24 cellular contexts compared by ENCODE assay signal in the genomic region with DNA sequence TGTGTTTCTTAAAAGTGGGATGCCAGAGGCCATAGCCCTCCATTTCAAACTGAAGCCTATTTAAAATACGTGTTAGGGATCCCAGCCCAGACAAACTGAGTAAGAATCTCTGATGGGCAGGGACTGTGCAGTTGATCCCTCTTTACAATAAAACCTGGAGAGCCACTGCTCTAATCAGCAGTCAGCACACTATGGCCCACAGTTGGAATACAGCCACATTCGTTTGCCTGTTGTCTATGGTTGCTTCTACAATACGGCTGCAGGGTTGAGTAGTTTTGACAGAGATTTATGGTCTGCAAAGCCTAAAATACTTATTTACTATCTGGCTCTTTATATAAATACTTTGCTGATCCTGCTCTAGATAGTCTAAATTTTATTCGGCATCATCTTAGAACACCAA. TPM values are rescaled to one million over a fixed set of nuclear protein-coding genes. Genes with fewer than 3 reads are reported as not detected.
DNase-seq lines count a peak whose midpoint lies in the region; ATAC-seq and TF ChIP-seq lines count a peak whose summit lies in the region.
"Had no signal": no experiment of that assay in that cellular context is flagged by ENCODE, and none has a peak within 500 bp of the region (broad histone marks: within the 10 kb centered on the region; RNA-seq: fewer than 3 reads in every experiment).

No MANE protein-coding gene starts in this region.

- H3K27me3 ChIP-seq in SK-N-SH (ENCODE audit: insufficient read depth), result no peaks in the 10 kb centered on the region
- H3K27me3 ChIP-seq: BE2C, MG63, SJCRH30 had no signal

- H3K9ac ChIP-seq in SK-N-SH, result no peak overlapping the region

- no peaks in the 10 kb centered on the region for H3K9me3 Mint-ChIP-seq in endothelial cell (ENCODE audit: unreplicated experiment)

- H4K20me1 ChIP-seq in SK-N-SH (ENCODE audit: insufficient read depth), result no peaks in the 10 kb centered on the region

- CTCF ChIA-PET in SK-N-SH (lab: Yijun Ruan, JAX), result no interaction called here

- H3K4me1 Mint-ChIP-seq in endothelial cell (ENCODE audit: unreplicated experiment), result peaks cover 31% of the 10 kb centered on the region
- H3K4me1 Mint-ChIP-seq: CD4-positive, CD25-positive, alpha-beta regulatory T cell had no signal

- no peak overlapping the region for H2AFZ ChIP-seq in SK-N-SH (ENCODE audit: low read depth)

- peaks cover 3 to 16% of the 10 kb centered on the region in 2 experiments for H3K36me3 ChIP-seq in SK-N-SH (replicated peaks in 1 of 2; ENCODE audit: control insufficient read depth in 1 of 2, insufficient read depth in 2 of 2, low read length in 1 of 2)
- H3K36me3 ChIP-seq: BE2C, SJCRH30 had no signal

- no peaks in the 10 kb centered on the region for H3K9me2 ChIP-seq in SK-N-SH

- no peak for DNase-seq in SK-N-SH
- peak; percentile 49 for DNase-seq in M059J (ENCODE audit: low read depth)
- DNase-seq in endothelial cell (ENCODE audit: low spot score), result no peak
- DNase-seq in pons (ENCODE audit: low spot score), result peak; percentile 31
- DNase-seq in germinal center (ENCODE audit: low spot score), result no peak
- DNase-seq in T-helper 2 cell, result no peak
- DNase-seq: BE2C; CD4-positive, CD25-positive, alpha-beta regulatory T cell; COR-L47; DMS 273 treated with DMSO at 0.1 percent for 48 hours; DND-41; HFFc6; IMR-90; Karpas-422; MG63; NCI-H1048; NCI-H1694; NCI-H2107; NCI-H510A; NCI-H748 treated with DMSO at 0.1 percent for 48 hours; OCI-M1; SJCRH30 had no signal

- H3K4me1 ChIP-seq in SK-N-SH (ENCODE audit: control insufficient read depth in 1 of 2, insufficient read depth in 2 of 2, low read depth in 1 of 2, low read length in 1 of 2), result 0 out of 4 replicates have a peak, but pooled peaks cover 0 to 5% of the 10 kb centered on the region in 2 experiments
- H3K4me1 ChIP-seq: BE2C, SJCRH30 had no signal

- H3K4me3 ChIP-seq in SK-N-SH (ENCODE audit: low read depth in 2 of 2, low read length in 1 of 2), result no peak overlapping the region
- H3K4me3 ChIP-seq: MG63, SJCRH30 had no signal

- no peak overlapping the region for H3K27ac ChIP-seq in SK-N-SH (ENCODE audit: low read depth in 2 of 2, low read length in 1 of 2)
- H3K27ac ChIP-seq: HL-60, SJCRH30 had no signal

- no peak overlapping the region for H3K4me2 ChIP-seq in SK-N-SH

- no peak for TF ChIP-seq CTCF in SK-N-SH (IDR thresholded peaks at IDR 0.05)
- TF ChIP-seq CTCF in endothelial cell (IDR thresholded peaks at IDR 0.05; ENCODE audit: unreplicated experiment), result no peak

- peaks cover 44% of the 10 kb centered on the region for H3K36me3 Mint-ChIP-seq in endothelial cell (ENCODE audit: low read depth, unreplicated experiment)
- H3K36me3 Mint-ChIP-seq: CD4-positive, CD25-positive, alpha-beta regulatory T cell had no signal

- H3K4me3 Mint-ChIP-seq in endothelial cell (ENCODE audit: unreplicated experiment), result no peak overlapping the region
- H3K4me3 Mint-ChIP-seq: CD4-positive, CD25-positive, alpha-beta regulatory T cell; HFFc6 had no signal

- H3K79me2 ChIP-seq in SK-N-SH (ENCODE audit: insufficient read depth), result peaks cover 51% of the 10 kb centered on the region

- 81% methylated on average over 4 of the region's 4 CpGs for WGBS in SK-N-SH (ENCODE audit: low lambda C conversion rate)

- H3K27ac Mint-ChIP-seq in endothelial cell (ENCODE audit: unreplicated experiment), result peak overlapping the region; percentile 11
- H3K27ac Mint-ChIP-seq: CD4-positive, CD25-positive, alpha-beta regulatory T cell; HFFc6 had no signal

- peak; percentile 39; the same call in 1 of the 3 replicates for ATAC-seq in SK-N-SH treated with all-trans-retinoic acid at 6 μM for 48 hours

- no peak for TF ChIP-seq EP300 in SK-N-SH (IDR thresholded peaks at IDR 0.05; ENCODE audit: borderline replicate concordance in 1 of 2, low read depth in 1 of 2, low read length in 1 of 2)

- no peak for TF ChIP-seq RAD21 in SK-N-SH (IDR thresholded peaks at IDR 0.05; ENCODE audit: low read length)

- H3K9me3 ChIP-seq in SK-N-SH, result no peaks in the 10 kb centered on the region
- H3K9me3 ChIP-seq: BE2C, SJCRH30 had no signal

- peaks cover 10% of the 10 kb centered on the region for H3K27me3 Mint-ChIP-seq in endothelial cell (ENCODE audit: unreplicated experiment)

- H3F3A ChIP-seq in SK-N-SH (replicated peaks; ENCODE audit: insufficient read depth), result peaks cover 8% of the 10 kb centered on the region

- POLR2A ChIA-PET in SK-N-SH (lab: Yijun Ruan, JAX), result no interaction called here

TF ChIP-seq in SK-N-SH treated with all-trans-retinoic acid at 6 μM for 48 hours, 23 proteins besides CTCF, POLR2A, EP300 and RAD21 (continues in another document):
- TF ChIP-seq TOX (CRISPR knock-in tag; IDR thresholded peaks at IDR 0.05; ENCODE audit: borderline replicate concordance) (no peak), CSDC2 (CRISPR knock-in tag; IDR thresholded peaks at IDR 0.05) (no peak), PPARA (CRISPR knock-in tag; IDR thresholded peaks at IDR 0.05; ENCODE audit: borderline replicate concordance) (no peak), ZFP30 (CRISPR knock-in tag; IDR thresholded peaks at IDR 0.05) (no peak), GLIS3 (CRISPR knock-in tag; IDR thresholded peaks at IDR 0.05) (no peak)
- TF ChIP-seq, protein P1, sequence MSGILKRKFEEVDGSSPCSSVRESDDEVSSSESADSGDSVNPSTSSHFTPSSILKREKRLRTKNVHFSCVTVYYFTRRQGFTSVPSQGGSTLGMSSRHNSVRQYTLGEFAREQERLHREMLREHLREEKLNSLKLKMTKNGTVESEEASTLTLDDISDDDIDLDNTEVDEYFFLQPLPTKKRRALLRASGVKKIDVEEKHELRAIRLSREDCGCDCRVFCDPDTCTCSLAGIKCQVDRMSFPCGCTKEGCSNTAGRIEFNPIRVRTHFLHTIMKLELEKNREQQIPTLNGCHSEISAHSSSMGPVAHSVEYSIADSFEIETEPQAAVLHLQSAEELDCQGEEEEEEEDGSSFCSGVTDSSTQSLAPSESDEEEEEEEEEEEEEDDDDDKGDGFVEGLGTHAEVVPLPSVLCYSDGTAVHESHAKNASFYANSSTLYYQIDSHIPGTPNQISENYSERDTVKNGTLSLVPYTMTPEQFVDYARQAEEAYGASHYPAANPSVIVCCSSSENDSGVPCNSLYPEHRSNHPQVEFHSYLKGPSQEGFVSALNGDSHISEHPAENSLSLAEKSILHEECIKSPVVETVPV (CRISPR knock-in tag; IDR thresholded peaks at IDR 0.05), result no peak
- TF ChIP-seq, protein P2, sequence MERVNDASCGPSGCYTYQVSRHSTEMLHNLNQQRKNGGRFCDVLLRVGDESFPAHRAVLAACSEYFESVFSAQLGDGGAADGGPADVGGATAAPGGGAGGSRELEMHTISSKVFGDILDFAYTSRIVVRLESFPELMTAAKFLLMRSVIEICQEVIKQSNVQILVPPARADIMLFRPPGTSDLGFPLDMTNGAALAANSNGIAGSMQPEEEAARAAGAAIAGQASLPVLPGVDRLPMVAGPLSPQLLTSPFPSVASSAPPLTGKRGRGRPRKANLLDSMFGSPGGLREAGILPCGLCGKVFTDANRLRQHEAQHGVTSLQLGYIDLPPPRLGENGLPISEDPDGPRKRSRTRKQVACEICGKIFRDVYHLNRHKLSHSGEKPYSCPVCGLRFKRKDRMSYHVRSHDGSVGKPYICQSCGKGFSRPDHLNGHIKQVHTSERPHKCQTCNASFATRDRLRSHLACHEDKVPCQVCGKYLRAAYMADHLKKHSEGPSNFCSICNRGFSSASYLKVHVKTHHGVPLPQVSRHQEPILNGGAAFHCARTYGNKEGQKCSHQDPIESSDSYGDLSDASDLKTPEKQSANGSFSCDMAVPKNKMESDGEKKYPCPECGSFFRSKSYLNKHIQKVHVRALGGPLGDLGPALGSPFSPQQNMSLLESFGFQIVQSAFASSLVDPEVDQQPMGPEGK (CRISPR knock-in tag; IDR thresholded peaks at IDR 0.05; ENCODE audit: borderline replicate concordance), result no peak

TF ChIP-seq in SK-N-SH, 30 proteins besides CTCF, POLR2A, EP300 and RAD21 (continues in another document):
- TF ChIP-seq, protein P3, sequence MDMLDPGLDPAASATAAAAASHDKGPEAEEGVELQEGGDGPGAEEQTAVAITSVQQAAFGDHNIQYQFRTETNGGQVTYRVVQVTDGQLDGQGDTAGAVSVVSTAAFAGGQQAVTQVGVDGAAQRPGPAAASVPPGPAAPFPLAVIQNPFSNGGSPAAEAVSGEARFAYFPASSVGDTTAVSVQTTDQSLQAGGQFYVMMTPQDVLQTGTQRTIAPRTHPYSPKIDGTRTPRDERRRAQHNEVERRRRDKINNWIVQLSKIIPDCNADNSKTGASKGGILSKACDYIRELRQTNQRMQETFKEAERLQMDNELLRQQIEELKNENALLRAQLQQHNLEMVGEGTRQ (IDR thresholded peaks at IDR 0.05; ENCODE audit: borderline replicate concordance, low read depth, low read length), result no peak
- no peak for TF ChIP-seq MXI1 (IDR thresholded peaks at IDR 0.05; ENCODE audit: low read depth, low read length)
- TF ChIP-seq POLR2AphosphoS5 (IDR thresholded peaks at IDR 0.05; ENCODE audit: low read depth, low read length), result no peak
- TF ChIP-seq NFIC (IDR thresholded peaks at IDR 0.05; ENCODE audit: borderline replicate concordance), result no peak
- TF ChIP-seq ELF1 (IDR thresholded peaks at IDR 0.05), result no peak
- TF ChIP-seq RFX5 (IDR thresholded peaks at IDR 0.05; ENCODE audit: low read length), result no peak
- TF ChIP-seq EZH2phosphoT487 (IDR thresholded peaks at IDR 0.05; ENCODE audit: borderline replicate concordance, low read depth), result no peak
- no peak for TF ChIP-seq CHD2 (IDR thresholded peaks at IDR 0.05; ENCODE audit: low read length, partially characterized antibody)
- TF ChIP-seq, protein P4, sequence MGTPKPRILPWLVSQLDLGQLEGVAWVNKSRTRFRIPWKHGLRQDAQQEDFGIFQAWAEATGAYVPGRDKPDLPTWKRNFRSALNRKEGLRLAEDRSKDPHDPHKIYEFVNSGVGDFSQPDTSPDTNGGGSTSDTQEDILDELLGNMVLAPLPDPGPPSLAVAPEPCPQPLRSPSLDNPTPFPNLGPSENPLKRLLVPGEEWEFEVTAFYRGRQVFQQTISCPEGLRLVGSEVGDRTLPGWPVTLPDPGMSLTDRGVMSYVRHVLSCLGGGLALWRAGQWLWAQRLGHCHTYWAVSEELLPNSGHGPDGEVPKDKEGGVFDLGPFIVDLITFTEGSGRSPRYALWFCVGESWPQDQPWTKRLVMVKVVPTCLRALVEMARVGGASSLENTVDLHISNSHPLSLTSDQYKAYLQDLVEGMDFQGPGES (IDR thresholded peaks at IDR 0.05; ENCODE audit: low read depth, low read length), result no peak
- no peak for TF ChIP-seq GATA2 (CRISPR knock-in tag; IDR thresholded peaks at IDR 0.05)
- no peak for TF ChIP-seq MEF2A (IDR thresholded peaks at IDR 0.05; ENCODE audit: borderline replicate concordance, low read depth)
- no peak for TF ChIP-seq SMC3 (IDR thresholded peaks at IDR 0.05; ENCODE audit: low read depth, low read length)
- TF ChIP-seq FOSL2 (IDR thresholded peaks at IDR 0.05; ENCODE audit: borderline replicate concordance, low read depth), result no peak
- TF ChIP-seq NRF1 (IDR thresholded peaks at IDR 0.05; ENCODE audit: low read depth, low read length), result no peak

RNA-seq across cellular contexts. Expression of a gene that starts 32.4 kb away (rescaled TPM):
- 17.5 and 23.7 TPM in 2 replicates for polyA plus RNA-seq in SK-N-SH (2012; rRNA removed)
- 19.8 and 19.9 TPM in 2 replicates for polyA plus RNA-seq in SK-N-SH (2012; cell fraction: cytosol; rRNA removed)
- 15.4 and 26.0 TPM in 2 replicates for polyA plus RNA-seq in SK-N-SH (2012; cell fraction: nucleus; rRNA removed)
- 18.2 and 45.2 TPM in 2 replicates for total RNA-seq in M059J (2014; rRNA removed; shearing (Covaris generic))
- 473 TPM for total RNA-seq in endothelial cell (ENCODE audit: unreplicated experiment)
- total RNA-seq: CD4-positive, CD25-positive, alpha-beta regulatory T cell had no signal

Comparison
In these comparisons a context has a peak if more than half of its experiments do, and no peak if none do; other contexts are left out.
1. DNase-seq: peak in M059J (single experiment) and pons (single experiment); none in SK-N-SH (single experiment), endothelial cell (single experiment), germinal center (single experiment) and T-helper 2 cell (0 of 5).
2. RNA of a gene that starts 32.4 kb away (total RNA-seq): 473 TPM in endothelial cell (single experiment); 18.2 to 45.2 TPM in M059J; every median in the first group is over 10 times any median in the second.